9 cellular contexts compared by ENCODE assay signal in the genomic region with DNA sequence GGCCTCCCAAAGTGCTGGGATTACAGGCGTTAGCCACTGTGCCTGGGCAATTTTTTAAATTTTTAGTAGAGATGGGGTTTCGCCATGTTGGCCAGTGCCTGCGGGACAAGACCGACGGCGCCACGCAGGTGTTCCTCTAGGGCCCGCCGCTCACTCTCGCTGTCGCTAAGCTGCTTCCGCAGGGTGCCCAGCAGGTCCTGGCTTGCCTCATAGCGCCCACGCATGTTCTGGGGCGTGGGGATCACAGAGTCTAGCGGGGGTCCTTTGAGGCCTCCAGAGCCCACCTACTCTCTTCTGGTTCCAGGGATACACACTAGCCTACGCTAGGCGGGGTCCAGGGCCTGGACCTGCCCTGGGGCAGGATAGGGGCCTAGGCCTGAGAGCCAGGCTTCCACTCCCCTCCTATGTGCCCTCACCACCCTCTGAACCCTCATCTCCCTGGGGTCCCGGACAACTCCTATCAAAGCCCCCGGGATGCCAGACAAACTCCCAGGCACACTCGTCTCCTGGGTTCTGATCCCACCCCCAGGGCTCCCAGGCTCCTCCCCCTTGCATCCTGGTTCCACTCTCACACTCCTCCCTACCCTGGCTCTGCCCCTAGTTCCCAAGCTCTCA. TPM values are rescaled to one million over a fixed set of nuclear protein-coding genes. Genes with fewer than 3 reads are reported as not detected.
A peak's percentile ranks its signal among the peaks of the same experiment; 100 is the strongest.
DNase-seq lines count a peak whose midpoint lies in the region; ATAC-seq and TF ChIP-seq lines count a peak whose summit lies in the region.
"Not testable (repeated sequence)": the region's sequence is repeated elsewhere in the genome, so short reads cannot be mapped to it uniquely, and the experiment has no call there.
"Had no signal": no experiment of that assay in that cellular context is flagged by ENCODE, and none has a peak within 500 bp of the region (broad histone marks: within the 10 kb centered on the region; RNA-seq: fewer than 3 reads in every experiment).

No MANE protein-coding gene starts in this region.

- CTCF ChIA-PET in WTC11 (lab: Charles Lee), result interaction anchor here (0.6 to 2.7 kb wide), 2 partner anchors 9 to 378 kb away, joined by 6 to 20 read pairs; no protein-coding TSS in a partner anchor

- POLR2A ChIA-PET in WTC11 (lab: Charles Lee), result interaction anchor here (1.1 to 1.2 kb wide), 2 partner anchors 9 to 17 kb away, joined by 3 read pairs; no protein-coding TSS in a partner anchor
- POLR2A ChIA-PET in naive thymus-derived CD8-positive, alpha-beta T cell (lab: Charles Lee), result interaction anchor here (0.6 kb wide), 1 partner anchor 296 kb away, joined by 3 read pairs; no protein-coding TSS in a partner anchor

- H3K36me3 ChIP-seq in DND-41 (ENCODE audit: insufficient read depth, low read length) (peaks cover 81% of the 10 kb centered on the region), right atrium auricular region (peaks cover 85% of the 10 kb centered on the region), psoas muscle (ENCODE audit: insufficient read depth in 1 of 2, low read depth in 1 of 2) (peaks cover 8 to 95% of the 10 kb centered on the region in 2 donors)

- H3K4me1 ChIP-seq in DND-41 (ENCODE audit: insufficient read depth, low read length); right atrium auricular region; psoas muscle: not testable (repeated sequence)

- intact Hi-C loops in dorsolateral prefrontal cortex (cut with DNase I); psoas muscle (cut with DNase I): not testable (repeated sequence)

- H3K9me3 ChIP-seq in DND-41 (ENCODE audit: insufficient read depth, low read length, severe bottlenecking); right atrium auricular region; psoas muscle: not testable (repeated sequence)

- H3K27me3 ChIP-seq in DND-41 (ENCODE audit: insufficient read depth, low read length, poor library complexity); dorsolateral prefrontal cortex; right atrium auricular region; psoas muscle (ENCODE audit: insufficient read depth in 3 of 3, low read length in 2 of 3): not testable (repeated sequence)

- peak overlapping the region; percentile 81 for H3K27ac Mint-ChIP-seq in WTC11
- H3K27ac Mint-ChIP-seq in activated naive CD4-positive, alpha-beta T cell treated with anti-CD3 and anti-CD28 coated beads, Interleukin-2, amount 50 U/mL, for 24 hours, result peak overlapping the region; percentile 67
- H3K27ac Mint-ChIP-seq in naive thymus-derived CD8-positive, alpha-beta T cell, result peak overlapping the region in 6 of 10 donors; percentile 25 to 81 (median 65)

- peak; percentile 11 for DNase-seq in DND-41
- DNase-seq in WTC11 (ENCODE audit: low spot score), result peak; percentile 13
- DNase-seq in dorsolateral prefrontal cortex, result peak in 6 of 10 donors; percentile 11 to 59 (median 34)
- DNase-seq in right atrium auricular region (ENCODE audit: low spot score), result peak; percentile 63
- peak in 1 of 10 donors; percentile 20 for DNase-seq in naive thymus-derived CD8-positive, alpha-beta T cell
- peak; percentile 17 to 58 for DNase-seq in psoas muscle
- peak; percentile 55 for DNase-seq in ureter (ENCODE audit: low spot score)

- not testable (repeated sequence) for H3K9me3 Mint-ChIP-seq in WTC11; activated naive CD4-positive, alpha-beta T cell treated with anti-CD3 and anti-CD28 coated beads, Interleukin-2, amount 50 U/mL, for 24 hours; naive thymus-derived CD8-positive, alpha-beta T cell

- H2AFZ ChIP-seq in DND-41 (ENCODE audit: low read depth, low read length), result not testable (repeated sequence)

- not testable (repeated sequence) for H3K79me2 ChIP-seq in DND-41 (ENCODE audit: insufficient read depth, low read length)

- 93 to 96% (median 96%) methylated on average over 21 of the region's 21 CpGs for WGBS in psoas muscle, 3 donors

- H3K27ac ChIP-seq in DND-41 (ENCODE audit: low read length); dorsolateral prefrontal cortex; right atrium auricular region; psoas muscle: not testable (repeated sequence)

- H3K4me3 ChIP-seq in DND-41 (ENCODE audit: low read depth in 1 of 2, low read length in 2 of 2); dorsolateral prefrontal cortex; right atrium auricular region; psoas muscle: not testable (repeated sequence)

- H3K36me3 Mint-ChIP-seq in WTC11, result peaks cover 40% of the 10 kb centered on the region
- H3K36me3 Mint-ChIP-seq in activated naive CD4-positive, alpha-beta T cell treated with anti-CD3 and anti-CD28 coated beads, Interleukin-2, amount 50 U/mL, for 24 hours, result peaks cover 22% of the 10 kb centered on the region
- H3K36me3 Mint-ChIP-seq in naive thymus-derived CD8-positive, alpha-beta T cell, result peaks cover 0 to 76% (median 48%) of the 10 kb centered on the region in 3 donors

- not testable (repeated sequence) for H3K9ac ChIP-seq in DND-41 (ENCODE audit: low read depth, low read length)

- not testable (repeated sequence) for H3K27me3 Mint-ChIP-seq in WTC11 (ENCODE audit: low read depth); activated naive CD4-positive, alpha-beta T cell treated with anti-CD3 and anti-CD28 coated beads, Interleukin-2, amount 50 U/mL, for 24 hours; naive thymus-derived CD8-positive, alpha-beta T cell

- ATAC-seq in DND-41 (ENCODE audit: insufficient read depth, low read depth); naive thymus-derived CD8-positive, alpha-beta T cell; psoas muscle: not testable (repeated sequence)
- ATAC-seq in WTC11, result peak; percentile 60

- not testable (repeated sequence) for H3K4me1 Mint-ChIP-seq in WTC11; activated naive CD4-positive, alpha-beta T cell treated with anti-CD3 and anti-CD28 coated beads, Interleukin-2, amount 50 U/mL, for 24 hours
- H3K4me1 Mint-ChIP-seq in naive thymus-derived CD8-positive, alpha-beta T cell, result peaks cover 3 to 13% (median 9%) of the 10 kb centered on the region in 4 donors

- H3K4me3 Mint-ChIP-seq in WTC11; activated naive CD4-positive, alpha-beta T cell treated with anti-CD3 and anti-CD28 coated beads, Interleukin-2, amount 50 U/mL, for 24 hours; naive thymus-derived CD8-positive, alpha-beta T cell: not testable (repeated sequence)

- peaks cover 20% of the 10 kb centered on the region for H4K20me1 ChIP-seq in DND-41 (ENCODE audit: insufficient read depth, low read length)

- not testable (repeated sequence) for H3K4me2 ChIP-seq in DND-41 (ENCODE audit: insufficient read depth, low read length)

- not testable (repeated sequence) for TF ChIP-seq CTCF in DND-41 (IDR thresholded peaks at IDR 0.05; ENCODE audit: borderline replicate concordance, extremely low read depth, low read length, poor library complexity, severe bottlenecking); WTC11 (IDR thresholded peaks at IDR 0.05); dorsolateral prefrontal cortex (IDR thresholded peaks at IDR 0.05 in 54 of 56, conservative IDR thresholded peaks at IDR 0.05 in 2 of 56; ENCODE audit: low read depth in 1 of 56, partially characterized antibody in 56 of 56); right atrium auricular region (IDR thresholded peaks at IDR 0.05); psoas muscle (IDR thresholded peaks at IDR 0.05)

RNA-seq across cellular contexts. Expression of a gene that starts 16.7 kb away (rescaled TPM):
- 17.5 to 18.3 TPM (median 17.9 TPM) in 3 replicates for total RNA-seq in WTC11 (2021)
- 10 to 100 TPM; 17.9 to 89.3 (median 52.9) TPM for total RNA-seq in dorsolateral prefrontal cortex
- 10 to 100 TPM; 15.1 to 20.0 TPM for total RNA-seq in right atrium auricular region
- 10 to 100 TPM; 46.4 to 48.1 TPM for total RNA-seq in naive thymus-derived CD8-positive, alpha-beta T cell
- 10 to 100 TPM in 2 of 3 donors, 1 to 10 TPM in 1; 9.1 to 18.9 (median 13.2) TPM for polyA plus RNA-seq in naive thymus-derived CD8-positive, alpha-beta T cell
- total RNA-seq in psoas muscle, result 10 to 100 TPM in 1 of 4 donors, 1 to 10 TPM in 3; 5.3 to 20.9 (median 7.3) TPM
- polyA plus RNA-seq in psoas muscle, result 10 to 100 TPM in 1 of 3 donors, 1 to 10 TPM in 2; 2.4 to 12.5 (median 6.1) TPM
- total RNA-seq in ureter, result 61.9 TPM

RNA-seq across cellular contexts. Expression of a gene that starts 36.7 kb away (rescaled TPM):
- total RNA-seq in WTC11 (2021) (1,028 to 1,267 TPM (median 1,197 TPM) in 3 replicates), dorsolateral prefrontal cortex (over 10,000 TPM in 6 of 120 experiments, 1,000 to 10,000 TPM in 114; 2,235 to 12,697 (median 6,630) TPM), right atrium auricular region (not detected), psoas muscle (1,000 to 10,000 TPM; 1,264 to 5,208 (median 3,151) TPM), ureter (1,626 TPM)
- 1,000 to 10,000 TPM; 3,449 to 3,916 TPM for total RNA-seq in naive thymus-derived CD8-positive, alpha-beta T cell
- polyA plus RNA-seq in naive thymus-derived CD8-positive, alpha-beta T cell, result 10 to 100 TPM in 1 of 3 donors, not detected in 2; 22.6 TPM
- not detected for polyA plus RNA-seq in psoas muscle
- polyA plus RNA-seq: BJ had no signal

Comparison
In these comparisons a context has a peak if more than half of its experiments do, and no peak if none do; other contexts are left out.
1. RNA of a gene that starts 36.7 kb away (total RNA-seq): 2,235 to 12,697 TPM in dorsolateral prefrontal cortex, 1,264 to 5,208 TPM in psoas muscle, 3,449 to 3,916 TPM in naive thymus-derived CD8-positive, alpha-beta T cell, 1,626 TPM in ureter (single experiment) and 1,028 to 1,267 TPM in WTC11; not detected in right atrium auricular region; every median in the first group is over 1,000 times any median in the second.
2. Peak in every context shown above with its lines, with median percentiles within 50 percentile points of each other: H3K27ac Mint-ChIP-seq.